1 cellular context compared by ENCODE assay signal in the genomic region with DNA sequence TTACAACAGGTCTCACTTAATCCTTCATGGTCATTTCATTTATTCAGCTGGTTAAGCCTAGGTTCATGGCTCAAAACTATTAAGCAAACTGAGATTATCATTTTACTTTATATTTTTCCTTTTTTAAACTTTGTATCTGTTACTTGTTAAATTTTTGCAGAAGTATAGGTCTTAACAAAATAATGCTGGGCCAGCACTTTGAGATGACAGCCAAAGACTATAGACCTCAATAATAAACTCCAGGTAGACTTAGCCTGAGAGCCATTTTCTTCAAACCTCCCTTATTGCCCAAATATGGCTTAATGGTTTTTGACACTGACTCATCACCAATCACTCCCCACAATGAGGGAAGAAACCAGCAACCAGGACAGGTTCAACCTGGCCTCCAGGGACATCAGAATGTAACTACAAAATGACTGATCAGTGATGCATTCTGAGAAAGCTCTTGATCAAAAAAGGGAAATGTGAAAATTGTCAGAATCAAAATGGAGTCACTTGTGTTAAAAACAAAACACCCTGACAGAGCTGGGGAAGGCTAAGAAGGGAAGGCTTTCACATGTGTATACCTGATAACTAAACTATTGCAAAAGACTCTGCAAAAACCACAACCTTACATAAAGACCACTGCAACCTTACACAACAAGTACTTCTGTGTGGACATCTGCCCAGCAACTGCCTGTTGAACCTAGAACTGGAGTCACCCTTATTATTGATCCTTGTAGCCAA.
TF ChIP-seq lines count a peak whose summit lies in the region.

No MANE protein-coding gene starts in this region.

TF ChIP-seq in K562, 482 proteins besides CTCF, POLR2A, EP300 and RAD21 (continued from another document and continues in another):
- TF ChIP-seq ZNF197 (CRISPR knock-in tag; IDR thresholded peaks at IDR 0.05; ENCODE audit: low read depth) (peak; percentile 86), ZNF347 (CRISPR knock-in tag; IDR thresholded peaks at IDR 0.05; ENCODE audit: low read depth) (no peak), NCOA6 (IDR thresholded peaks at IDR 0.05) (no peak), ZBTB12 (CRISPR knock-in tag; IDR thresholded peaks at IDR 0.05) (no peak), POLR2B (IDR thresholded peaks at IDR 0.05; ENCODE audit: low read depth, partially characterized antibody) (no peak), ELF1 (tag; IDR thresholded peaks at IDR 0.05) (no peak), MAFF (IDR thresholded peaks at IDR 0.05; ENCODE audit: low read length) (no peak), NFXL1 (CRISPR knock-in tag; IDR thresholded peaks at IDR 0.05) (no peak), ZNF354B (CRISPR knock-in tag; IDR thresholded peaks at IDR 0.05) (peak; percentile 53; the same call in 1 of the 2 replicates), CHCHD3 (CRISPR knock-in tag; IDR thresholded peaks at IDR 0.05) (no peak), ZFP1 (CRISPR knock-in tag; IDR thresholded peaks at IDR 0.05) (no peak), ATF3 (IDR thresholded peaks at IDR 0.05) (peak; percentile 71), ATF3 (CRISPR knock-in tag; conservative IDR thresholded peaks at IDR 0.05) (no peak), CBX8 (IDR thresholded peaks at IDR 0.05; ENCODE audit: borderline replicate concordance, extremely low read depth, low read depth, low read length, poor library complexity, severe bottlenecking) (no peak), SIN3B (IDR thresholded peaks at IDR 0.05; ENCODE audit: low read depth) (no peak), TRIM24 (IDR thresholded peaks at IDR 0.05) (peak in 1 of 2 experiments; percentile 29; a peak in 1 of 4 replicates), ZNF583 (CRISPR knock-in tag; IDR thresholded peaks at IDR 0.05) (peak; percentile 89), ZNF224 (CRISPR knock-in tag; IDR thresholded peaks at IDR 0.05) (no peak), ZBTB26 (CRISPR knock-in tag; IDR thresholded peaks at IDR 0.05) (no peak), ZNF316 (IDR thresholded peaks at IDR 0.05) (peak; percentile 70), ETV6 (IDR thresholded peaks at IDR 0.05; ENCODE audit: borderline replicate concordance in 1 of 2, low read depth in 2 of 2, low read length in 1 of 2) (no peak), ETV6 (CRISPR knock-in tag; IDR thresholded peaks at IDR 0.05; ENCODE audit: borderline replicate concordance) (no peak), EZH2 (IDR thresholded peaks at IDR 0.05; ENCODE audit: borderline replicate concordance, low read depth, low read length) (no peak), DEAF1 (CRISPR knock-in tag; IDR thresholded peaks at IDR 0.05) (no peak), ZNF318 (IDR thresholded peaks at IDR 0.05; ENCODE audit: borderline replicate concordance in 1 of 2, low read depth in 1 of 2) (no peak), GABPA (tag; conservative IDR thresholded peaks at IDR 0.05; ENCODE audit: low read depth) (no peak), BRD4 (IDR thresholded peaks at IDR 0.05) (no peak), GATAD2B (IDR thresholded peaks at IDR 0.05; ENCODE audit: borderline replicate concordance) (no peak)
- TF ChIP-seq, protein P1, sequence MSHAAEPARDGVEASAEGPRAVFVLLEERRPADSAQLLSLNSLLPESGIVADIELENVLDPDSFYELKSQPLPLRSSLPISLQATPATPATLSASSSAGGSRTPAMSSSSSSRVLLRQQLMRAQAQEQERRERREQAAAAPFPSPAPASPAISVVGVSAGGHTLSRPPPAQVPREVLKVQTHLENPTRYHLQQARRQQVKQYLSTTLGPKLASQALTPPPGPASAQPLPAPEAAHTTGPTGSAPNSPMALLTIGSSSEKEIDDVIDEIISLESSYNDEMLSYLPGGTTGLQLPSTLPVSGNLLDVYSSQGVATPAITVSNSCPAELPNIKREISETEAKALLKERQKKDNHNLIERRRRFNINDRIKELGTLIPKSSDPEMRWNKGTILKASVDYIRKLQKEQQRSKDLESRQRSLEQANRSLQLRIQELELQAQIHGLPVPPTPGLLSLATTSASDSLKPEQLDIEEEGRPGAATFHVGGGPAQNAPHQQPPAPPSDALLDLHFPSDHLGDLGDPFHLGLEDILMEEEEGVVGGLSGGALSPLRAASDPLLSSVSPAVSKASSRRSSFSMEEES (CRISPR knock-in tag; IDR thresholded peaks at IDR 0.05) = no peak
- TF ChIP-seq, protein P2, sequence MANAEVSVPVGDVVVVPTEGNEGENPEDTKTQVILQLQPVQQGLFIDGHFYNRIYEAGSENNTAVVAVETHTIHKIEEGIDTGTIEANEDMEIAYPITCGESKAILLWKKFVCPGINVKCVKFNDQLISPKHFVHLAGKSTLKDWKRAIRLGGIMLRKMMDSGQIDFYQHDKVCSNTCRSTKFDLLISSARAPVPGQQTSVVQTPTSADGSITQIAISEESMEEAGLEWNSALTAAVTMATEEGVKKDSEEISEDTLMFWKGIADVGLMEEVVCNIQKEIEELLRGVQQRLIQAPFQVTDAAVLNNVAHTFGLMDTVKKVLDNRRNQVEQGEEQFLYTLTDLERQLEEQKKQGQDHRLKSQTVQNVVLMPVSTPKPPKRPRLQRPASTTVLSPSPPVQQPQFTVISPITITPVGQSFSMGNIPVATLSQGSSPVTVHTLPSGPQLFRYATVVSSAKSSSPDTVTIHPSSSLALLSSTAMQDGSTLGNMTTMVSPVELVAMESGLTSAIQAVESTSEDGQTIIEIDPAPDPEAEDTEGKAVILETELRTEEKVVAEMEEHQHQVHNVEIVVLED (CRISPR knock-in tag; IDR thresholded peaks at IDR 0.05) = peak; percentile 39; the same call in 1 of the 2 replicates
- TF ChIP-seq, protein P3, sequence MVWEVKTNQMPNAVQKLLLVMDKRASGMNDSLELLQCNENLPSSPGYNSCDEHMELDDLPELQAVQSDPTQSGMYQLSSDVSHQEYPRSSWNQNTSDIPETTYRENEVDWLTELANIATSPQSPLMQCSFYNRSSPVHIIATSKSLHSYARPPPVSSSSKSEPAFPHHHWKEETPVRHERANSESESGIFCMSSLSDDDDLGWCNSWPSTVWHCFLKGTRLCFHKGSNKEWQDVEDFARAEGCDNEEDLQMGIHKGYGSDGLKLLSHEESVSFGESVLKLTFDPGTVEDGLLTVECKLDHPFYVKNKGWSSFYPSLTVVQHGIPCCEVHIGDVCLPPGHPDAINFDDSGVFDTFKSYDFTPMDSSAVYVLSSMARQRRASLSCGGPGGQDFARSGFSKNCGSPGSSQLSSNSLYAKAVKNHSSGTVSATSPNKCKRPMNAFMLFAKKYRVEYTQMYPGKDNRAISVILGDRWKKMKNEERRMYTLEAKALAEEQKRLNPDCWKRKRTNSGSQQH (CRISPR knock-in tag; IDR thresholded peaks at IDR 0.05) = no peak
- TF ChIP-seq, protein P4, sequence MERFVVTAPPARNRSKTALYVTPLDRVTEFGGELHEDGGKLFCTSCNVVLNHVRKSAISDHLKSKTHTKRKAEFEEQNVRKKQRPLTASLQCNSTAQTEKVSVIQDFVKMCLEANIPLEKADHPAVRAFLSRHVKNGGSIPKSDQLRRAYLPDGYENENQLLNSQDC (CRISPR knock-in tag; IDR thresholded peaks at IDR 0.05) = no peak
